1 cellular context compared by ENCODE assay signal in the genomic region with DNA sequence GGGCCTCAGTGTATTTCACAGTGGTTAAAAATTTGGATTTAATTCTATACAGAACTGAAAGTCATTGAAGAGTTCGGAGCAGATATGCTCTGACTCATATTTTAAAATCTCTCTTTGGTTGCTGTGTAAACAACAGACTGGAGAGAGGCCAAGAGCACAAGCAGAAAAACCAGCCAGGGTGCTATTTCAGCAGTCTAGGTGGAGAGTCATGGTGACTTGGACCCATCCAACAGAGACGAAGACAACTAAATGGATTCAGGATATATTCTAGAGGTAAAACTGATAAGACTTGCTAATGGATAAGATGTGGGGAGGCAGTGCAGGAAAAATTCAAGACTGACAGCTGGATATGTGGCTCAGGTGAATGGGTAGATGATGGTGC.
TF ChIP-seq lines count a peak whose summit lies in the region.

No MANE protein-coding gene starts in this region.

TF ChIP-seq in HepG2, 621 proteins besides CTCF, POLR2A, EP300 and RAD21 (continued from another document):
- TF ChIP-seq, protein P1, sequence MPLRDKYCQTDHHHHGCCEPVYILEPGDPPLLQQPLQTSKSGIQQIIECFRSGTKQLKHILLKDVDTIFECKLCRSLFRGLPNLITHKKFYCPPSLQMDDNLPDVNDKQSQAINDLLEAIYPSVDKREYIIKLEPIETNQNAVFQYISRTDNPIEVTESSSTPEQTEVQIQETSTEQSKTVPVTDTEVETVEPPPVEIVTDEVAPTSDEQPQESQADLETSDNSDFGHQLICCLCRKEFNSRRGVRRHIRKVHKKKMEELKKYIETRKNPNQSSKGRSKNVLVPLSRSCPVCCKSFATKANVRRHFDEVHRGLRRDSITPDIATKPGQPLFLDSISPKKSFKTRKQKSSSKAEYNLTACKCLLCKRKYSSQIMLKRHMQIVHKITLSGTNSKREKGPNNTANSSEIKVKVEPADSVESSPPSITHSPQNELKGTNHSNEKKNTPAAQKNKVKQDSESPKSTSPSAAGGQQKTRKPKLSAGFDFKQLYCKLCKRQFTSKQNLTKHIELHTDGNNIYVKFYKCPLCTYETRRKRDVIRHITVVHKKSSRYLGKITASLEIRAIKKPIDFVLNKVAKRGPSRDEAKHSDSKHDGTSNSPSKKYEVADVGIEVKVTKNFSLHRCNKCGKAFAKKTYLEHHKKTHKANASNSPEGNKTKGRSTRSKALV (CRISPR knock-in tag; IDR thresholded peaks at IDR 0.05): peak; percentile 51; the same call in 1 of the 2 replicates
- TF ChIP-seq BRCA1 (CRISPR knock-in tag; IDR thresholded peaks at IDR 0.05) (peak; percentile 43; the same call in 1 of the 2 replicates), SMAD1 (CRISPR knock-in tag; IDR thresholded peaks at IDR 0.05; ENCODE audit: borderline replicate concordance, low read depth) (no peak), KDM1A (CRISPR knock-in tag; IDR thresholded peaks at IDR 0.05) (0 out of 2 replicates have a peak, but pooled peaks have one; percentile 23), ZNF326 (CRISPR knock-in tag; IDR thresholded peaks at IDR 0.05; ENCODE audit: borderline replicate concordance) (no peak), JUND (CRISPR knock-in tag; IDR thresholded peaks at IDR 0.05) (0 out of 2 replicates have a peak, but pooled peaks have one; percentile 25), RFX5 (IDR thresholded peaks at IDR 0.05; ENCODE audit: low read depth, low read length) (no peak), CREM (IDR thresholded peaks at IDR 0.05) (peak; percentile 48; the same call in 1 of the 2 replicates), CREM (CRISPR knock-in tag; IDR thresholded peaks at IDR 0.05) (no peak), HMG20A (CRISPR knock-in tag; IDR thresholded peaks at IDR 0.05; ENCODE audit: borderline replicate concordance) (0 out of 2 replicates have a peak, but pooled peaks have one; percentile 38), PPARG (CRISPR knock-in tag; conservative IDR thresholded peaks at IDR 0.05) (0 out of 2 replicates have a peak, but pooled peaks have one; percentile 32), EHMT2 (IDR thresholded peaks at IDR 0.05; ENCODE audit: borderline replicate concordance, low read depth, low read length) (peak; percentile 78; the same call in 1 of the 2 replicates), ZNF33B (CRISPR knock-in tag; IDR thresholded peaks at IDR 0.05) (no peak), ERF (CRISPR knock-in tag; IDR thresholded peaks at IDR 0.05) (0 out of 2 replicates have a peak, but pooled peaks have one; percentile 46), PAWR (CRISPR knock-in tag; IDR thresholded peaks at IDR 0.05; ENCODE audit: borderline replicate concordance) (no peak), NFIC (IDR thresholded peaks at IDR 0.05; ENCODE audit: low read length) (peak; percentile 85), NKX3-1 (CRISPR knock-in tag; IDR thresholded peaks at IDR 0.05) (peak; percentile 11; the same call in 1 of the 2 replicates), TP53 (CRISPR knock-in tag; conservative IDR thresholded peaks at IDR 0.05) (0 out of 2 replicates have a peak, but pooled peaks have one; percentile 28), FOXA1 (IDR thresholded peaks at IDR 0.05) (peak; percentile 50), FOXA1 (CRISPR knock-in tag; IDR thresholded peaks at IDR 0.05) (peak; percentile 90), TARDBP (CRISPR knock-in tag; IDR thresholded peaks at IDR 0.05) (peak; percentile 44; the same call in 1 of the 2 replicates)
- TF ChIP-seq, protein P2, sequence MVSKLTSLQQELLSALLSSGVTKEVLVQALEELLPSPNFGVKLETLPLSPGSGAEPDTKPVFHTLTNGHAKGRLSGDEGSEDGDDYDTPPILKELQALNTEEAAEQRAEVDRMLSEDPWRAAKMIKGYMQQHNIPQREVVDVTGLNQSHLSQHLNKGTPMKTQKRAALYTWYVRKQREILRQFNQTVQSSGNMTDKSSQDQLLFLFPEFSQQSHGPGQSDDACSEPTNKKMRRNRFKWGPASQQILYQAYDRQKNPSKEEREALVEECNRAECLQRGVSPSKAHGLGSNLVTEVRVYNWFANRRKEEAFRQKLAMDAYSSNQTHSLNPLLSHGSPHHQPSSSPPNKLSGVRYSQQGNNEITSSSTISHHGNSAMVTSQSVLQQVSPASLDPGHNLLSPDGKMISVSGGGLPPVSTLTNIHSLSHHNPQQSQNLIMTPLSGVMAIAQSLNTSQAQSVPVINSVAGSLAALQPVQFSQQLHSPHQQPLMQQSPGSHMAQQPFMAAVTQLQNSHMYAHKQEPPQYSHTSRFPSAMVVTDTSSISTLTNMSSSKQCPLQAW (CRISPR knock-in tag; IDR thresholded peaks at IDR 0.05): no peak
- TF ChIP-seq, protein P3, sequence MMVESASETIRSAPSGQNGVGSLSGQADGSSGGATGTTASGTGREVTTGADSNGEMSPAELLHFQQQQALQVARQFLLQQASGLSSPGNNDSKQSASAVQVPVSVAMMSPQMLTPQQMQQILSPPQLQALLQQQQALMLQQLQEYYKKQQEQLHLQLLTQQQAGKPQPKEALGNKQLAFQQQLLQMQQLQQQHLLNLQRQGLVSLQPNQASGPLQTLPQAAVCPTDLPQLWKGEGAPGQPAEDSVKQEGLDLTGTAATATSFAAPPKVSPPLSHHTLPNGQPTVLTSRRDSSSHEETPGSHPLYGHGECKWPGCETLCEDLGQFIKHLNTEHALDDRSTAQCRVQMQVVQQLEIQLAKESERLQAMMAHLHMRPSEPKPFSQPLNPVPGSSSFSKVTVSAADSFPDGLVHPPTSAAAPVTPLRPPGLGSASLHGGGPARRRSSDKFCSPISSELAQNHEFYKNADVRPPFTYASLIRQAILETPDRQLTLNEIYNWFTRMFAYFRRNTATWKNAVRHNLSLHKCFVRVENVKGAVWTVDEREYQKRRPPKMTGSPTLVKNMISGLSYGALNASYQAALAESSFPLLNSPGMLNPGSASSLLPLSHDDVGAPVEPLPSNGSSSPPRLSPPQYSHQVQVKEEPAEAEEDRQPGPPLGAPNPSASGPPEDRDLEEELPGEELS (CRISPR knock-in tag; IDR thresholded peaks at IDR 0.05): peak; percentile 55; the same call in 1 of the 2 replicates
- TF ChIP-seq, protein P4, sequence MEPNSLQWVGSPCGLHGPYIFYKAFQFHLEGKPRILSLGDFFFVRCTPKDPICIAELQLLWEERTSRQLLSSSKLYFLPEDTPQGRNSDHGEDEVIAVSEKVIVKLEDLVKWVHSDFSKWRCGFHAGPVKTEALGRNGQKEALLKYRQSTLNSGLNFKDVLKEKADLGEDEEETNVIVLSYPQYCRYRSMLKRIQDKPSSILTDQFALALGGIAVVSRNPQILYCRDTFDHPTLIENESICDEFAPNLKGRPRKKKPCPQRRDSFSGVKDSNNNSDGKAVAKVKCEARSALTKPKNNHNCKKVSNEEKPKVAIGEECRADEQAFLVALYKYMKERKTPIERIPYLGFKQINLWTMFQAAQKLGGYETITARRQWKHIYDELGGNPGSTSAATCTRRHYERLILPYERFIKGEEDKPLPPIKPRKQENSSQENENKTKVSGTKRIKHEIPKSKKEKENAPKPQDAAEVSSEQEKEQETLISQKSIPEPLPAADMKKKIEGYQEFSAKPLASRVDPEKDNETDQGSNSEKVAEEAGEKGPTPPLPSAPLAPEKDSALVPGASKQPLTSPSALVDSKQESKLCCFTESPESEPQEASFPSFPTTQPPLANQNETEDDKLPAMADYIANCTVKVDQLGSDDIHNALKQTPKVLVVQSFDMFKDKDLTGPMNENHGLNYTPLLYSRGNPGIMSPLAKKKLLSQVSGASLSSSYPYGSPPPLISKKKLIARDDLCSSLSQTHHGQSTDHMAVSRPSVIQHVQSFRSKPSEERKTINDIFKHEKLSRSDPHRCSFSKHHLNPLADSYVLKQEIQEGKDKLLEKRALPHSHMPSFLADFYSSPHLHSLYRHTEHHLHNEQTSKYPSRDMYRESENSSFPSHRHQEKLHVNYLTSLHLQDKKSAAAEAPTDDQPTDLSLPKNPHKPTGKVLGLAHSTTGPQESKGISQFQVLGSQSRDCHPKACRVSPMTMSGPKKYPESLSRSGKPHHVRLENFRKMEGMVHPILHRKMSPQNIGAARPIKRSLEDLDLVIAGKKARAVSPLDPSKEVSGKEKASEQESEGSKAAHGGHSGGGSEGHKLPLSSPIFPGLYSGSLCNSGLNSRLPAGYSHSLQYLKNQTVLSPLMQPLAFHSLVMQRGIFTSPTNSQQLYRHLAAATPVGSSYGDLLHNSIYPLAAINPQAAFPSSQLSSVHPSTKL (CRISPR knock-in tag; IDR thresholded peaks at IDR 0.05): peak; percentile 62; the same call in 1 of the 2 replicates
- TF ChIP-seq, protein P5, sequence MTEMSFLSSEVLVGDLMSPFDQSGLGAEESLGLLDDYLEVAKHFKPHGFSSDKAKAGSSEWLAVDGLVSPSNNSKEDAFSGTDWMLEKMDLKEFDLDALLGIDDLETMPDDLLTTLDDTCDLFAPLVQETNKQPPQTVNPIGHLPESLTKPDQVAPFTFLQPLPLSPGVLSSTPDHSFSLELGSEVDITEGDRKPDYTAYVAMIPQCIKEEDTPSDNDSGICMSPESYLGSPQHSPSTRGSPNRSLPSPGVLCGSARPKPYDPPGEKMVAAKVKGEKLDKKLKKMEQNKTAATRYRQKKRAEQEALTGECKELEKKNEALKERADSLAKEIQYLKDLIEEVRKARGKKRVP (CRISPR knock-in tag; IDR thresholded peaks at IDR 0.05): 0 out of 4 replicates have a peak, but pooled peaks of 1 of the 2 experiments have one; percentile 37
TF ChIP-seq in HepG2: peak in this region for 45.
